ENCODE assay signal across 15 cellular contexts in the genomic region with DNA sequence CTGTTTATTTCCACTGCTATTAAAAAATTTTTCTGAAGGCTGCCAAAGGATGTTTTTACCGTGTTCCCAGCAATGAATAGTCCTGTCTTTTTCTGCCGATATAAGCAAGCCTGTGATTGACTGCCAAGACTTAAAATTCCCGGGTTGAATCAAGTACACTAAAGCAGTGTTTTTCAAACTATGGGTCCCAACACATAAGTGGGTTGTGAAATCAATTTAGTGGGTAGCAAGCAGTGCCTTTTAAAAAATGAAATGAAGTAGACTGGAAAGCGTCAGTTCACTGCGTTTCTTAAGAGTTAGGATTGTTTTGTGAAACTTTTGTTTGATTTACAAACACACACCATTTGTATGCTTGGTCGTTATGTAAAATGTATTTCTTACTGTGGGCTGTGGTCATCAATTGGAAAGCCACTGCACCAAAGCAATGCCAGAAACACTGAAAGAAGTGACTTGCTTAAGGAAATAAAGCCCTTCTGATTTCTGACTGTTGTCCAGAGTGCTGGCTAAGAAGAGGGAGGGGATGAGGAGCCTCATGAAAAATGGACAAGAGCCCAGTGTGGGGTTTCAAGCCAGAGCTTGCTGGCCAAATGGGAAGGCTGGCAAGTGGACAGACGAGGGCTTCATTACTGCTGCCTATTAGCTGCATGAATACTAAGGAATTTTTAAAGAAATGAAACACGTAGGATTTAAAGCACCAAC.
A peak's percentile ranks its signal among the peaks of the same experiment; 100 is the strongest.
DNase-seq lines count a peak whose midpoint lies in the region; ATAC-seq and TF ChIP-seq lines count a peak whose summit lies in the region.
"Had no signal": no experiment of that assay in that cellular context is flagged by ENCODE, and none has a peak within 500 bp of the region (broad histone marks: within the 10 kb centered on the region; RNA-seq: fewer than 3 reads in every experiment).

No MANE protein-coding gene starts in this region.

- TF ChIP-seq CTCF in astrocyte of the spinal cord (IDR thresholded peaks at IDR 0.05; ENCODE audit: low read depth, low read length), result no peak
- TF ChIP-seq CTCF in heart left ventricle (IDR thresholded peaks at IDR 0.05), result no peak
- no peak for TF ChIP-seq CTCF in omental fat pad (IDR thresholded peaks at IDR 0.05)
- TF ChIP-seq CTCF in upper lobe of right lung (IDR thresholded peaks at IDR 0.05), result no peak

- H3K9me3 ChIP-seq in heart left ventricle (peaks cover 0 to 4% (median 0%) of the 10 kb centered on the region in 12 donors), upper lobe of right lung (no peaks in the 10 kb centered on the region)

- H3K4me1 ChIP-seq in heart left ventricle (peaks cover 0 to 28% (median 16%) of the 10 kb centered on the region in 12 donors), upper lobe of right lung (peaks cover 21% of the 10 kb centered on the region)

- H3K27me3 ChIP-seq in heart left ventricle (no peaks in the 10 kb centered on the region), upper lobe of right lung (no peaks in the 10 kb centered on the region)
- H3K27me3 ChIP-seq: hepatocyte had no signal

- H3K27ac ChIP-seq in heart left ventricle, result peak overlapping the region in 2 of 12 donors; percentile 1 to 59
- H3K27ac ChIP-seq in upper lobe of right lung, result peak overlapping the region; percentile 12
- H3K27ac ChIP-seq: hepatocyte had no signal

- 48 to 65% (median 53%) methylated on average over 8 of the region's 8 CpGs for WGBS in heart left ventricle, 4 donors

- intact Hi-C loops in heart left ventricle (cut with DNase I) (no loop called here), upper lobe of right lung (cut with DNase I) (no loop called here)

- no peak overlapping the region for H3K4me3 ChIP-seq in astrocyte of the spinal cord (ENCODE audit: low read depth, low read length)
- H3K4me3 ChIP-seq in heart left ventricle, result no peak overlapping the region
- H3K4me3 ChIP-seq in upper lobe of right lung, result no peak overlapping the region
- H3K4me3 ChIP-seq: hepatocyte had no signal

- in situ Hi-C loops in astrocyte of the spinal cord (cut with HindIII; ENCODE audit: low sequenced_read_pairs), result no loop called here

- H3K36me3 ChIP-seq in heart left ventricle (no peaks in the 10 kb centered on the region), upper lobe of right lung (no peaks in the 10 kb centered on the region)

- no peak for TF ChIP-seq POLR2A in heart left ventricle (IDR thresholded peaks at IDR 0.05)

- DNase-seq in astrocyte of the spinal cord (ENCODE audit: low read depth, low spot score) (peak; percentile 33), heart left ventricle (peak in 3 of 5 donors; percentile 16 to 54 (median 45)), omental fat pad (ENCODE audit: low spot score) (no peak), upper lobe of right lung (no peak), SKM-1 (lab: John Stamatoyannopoulos, UW; ENCODE audit: unreplicated experiment) (no peak)
- DNase-seq: activated CD4-positive, alpha-beta T cell treated with anti-CD3 and anti-CD28 coated beads for 4 hours; activated T-cell treated with anti-CD3 and anti-CD28 coated beads, Interleukin-2, amount 50 U/mL, for 72 hours; amniotic stem cell; mesenchymal stem cell; OCI-M1; stimulated activated CD4-positive, alpha-beta T cell treated with anti-CD3 and anti-CD28 coated beads, Interleukin-4, amount 100 ng/mL, for 24 hours; stimulated activated naive CD8-positive, alpha-beta T cell treated with anti-CD3 and anti-CD28 coated beads, Interleukin-15, Interleukin-2, amounts not matched to agents 100 U/mL and 50 U/mL, for 24 hours had no signal

- ATAC-seq in heart left ventricle (peak; percentile 56 to 67 (median 60)), omental fat pad (ENCODE audit: low FRiP score) (peak; percentile 63), upper lobe of right lung (peak; percentile 55), GM19467 (IDR thresholded peaks at IDR 0.05; ENCODE audit: unreplicated experiment) (no peak), HG03457 (IDR thresholded peaks at IDR 0.05; ENCODE audit: unreplicated experiment) (no peak)
- ATAC-seq: activated T-cell treated with anti-CD3 and anti-CD28 coated beads, Interleukin-2, amount 50 U/mL, for 72 hours; stimulated activated naive CD8-positive, alpha-beta T cell treated with anti-CD3 and anti-CD28 coated beads, Interleukin-15, Interleukin-2, amounts not matched to agents 100 U/mL and 50 U/mL, for 24 hours had no signal

Comparison
In these comparisons a context has a peak if more than half of its experiments do, and no peak if none do; other contexts are left out.
1. DNase-seq: peak in astrocyte of the spinal cord (single experiment) and heart left ventricle (3 of 5); none in omental fat pad (single experiment), upper lobe of right lung (single experiment) and SKM-1 (single experiment).
2. ATAC-seq: peak in heart left ventricle (4 of 4), omental fat pad (single experiment) and upper lobe of right lung (single experiment); none in GM19467 (single experiment) and HG03457 (single experiment).